In genomic region chr11:68298659-68299516, GRCh38 we compare ENCODE assay signal across 1 cellular context.
A peak's percentile ranks its signal among the peaks of the same experiment; 100 is the strongest.
TF ChIP-seq lines count a peak whose summit lies in the region.

No MANE protein-coding gene starts in this region.

TF ChIP-seq in HEK293, 187 proteins besides CTCF, POLR2A, EP300 and RAD21 (continued from another document):
- peak; percentile 46; the same call in 1 of the 2 replicates for TF ChIP-seq KLF1 (tag by site-specific recombination; IDR thresholded peaks at IDR 0.05)
- no peak for TF ChIP-seq ZNF37A (tag by site-specific recombination; IDR thresholded peaks at IDR 0.05)
- no peak for TF ChIP-seq ZNF221 (tag by site-specific recombination; IDR thresholded peaks at IDR 0.05; ENCODE audit: borderline replicate concordance)
- no peak for TF ChIP-seq ZNF654 (tag by site-specific recombination; IDR thresholded peaks at IDR 0.05; ENCODE audit: low read depth)
- no peak for TF ChIP-seq ZNF18 (tag by site-specific recombination; IDR thresholded peaks at IDR 0.05)
- TF ChIP-seq ZNF362 (tag by site-specific recombination; IDR thresholded peaks at IDR 0.05): no peak
- TF ChIP-seq ZSCAN30 (tag by site-specific recombination; IDR thresholded peaks at IDR 0.05): no peak
- TF ChIP-seq EGR2 (tag by site-specific recombination; IDR thresholded peaks at IDR 0.05; ENCODE audit: low read depth): peak; percentile 32; the same call in 1 of the 2 replicates
- TF ChIP-seq ZNF248 (tag by site-specific recombination; IDR thresholded peaks at IDR 0.05): no peak
- TF ChIP-seq RBAK (tag by site-specific recombination; IDR thresholded peaks at IDR 0.05): no peak
- no peak for TF ChIP-seq WT1 (tag by site-specific recombination; IDR thresholded peaks at IDR 0.05)
